ENCODE assay signal across 14 cellular contexts in genomic region chr17:65332375-65332774, GRCh38.
DNase-seq lines count a peak whose midpoint lies in the region; TF ChIP-seq lines count a peak whose summit lies in the region.
"Had no signal": no experiment of that assay in that cellular context is flagged by ENCODE, and none has a peak within 500 bp of the region (broad histone marks: within the 10 kb centered on the region; RNA-seq: fewer than 3 reads in every experiment).

No MANE protein-coding gene starts in this region.

- no peak overlapping the region for H3K4me3 ChIP-seq in cardiac fibroblast (replicated peaks in 1 of 2; ENCODE audit: low read depth in 2 of 2, low read length in 2 of 2)
- H3K4me3 ChIP-seq: lung, thyroid gland had no signal

- TF ChIP-seq CTCF in cardiac fibroblast (IDR thresholded peaks at IDR 0.05; ENCODE audit: low read depth, low read length) = no peak

- DNase-seq in ELR (ENCODE audit: low read depth) (peak; percentile 73), M059J (ENCODE audit: low read depth) (peak; percentile 59), cardiac fibroblast (ENCODE audit: low read depth in 2 of 2) (peak; percentile 15 to 62), non-pigmented ciliary epithelial cell (ENCODE audit: low read depth) (peak; percentile 50), NCI-H187 (lab: John Stamatoyannopoulos, UW) (no peak), amygdala (lab: John Stamatoyannopoulos, UW) (no peak), NCI-H1417 treated with DMSO at 0.1 percent for 48 hours (lab: John Stamatoyannopoulos, UW) (no peak)
- DNase-seq in stimulated activated CD4-positive, alpha-beta T cell treated with anti-CD3 and anti-CD28 coated beads, Interleukin-12 subunit alpha, Interleukin-12 subunit beta, amount 100 ng/mL, for 4 hours = no peak
- DNase-seq: activated CD4-positive, CD25-positive, alpha-beta regulatory T cell; activated T-cell treated with anti-CD3 and anti-CD28 coated beads for 4 hours; endodermal cell; small intestine; thyroid gland had no signal

Comparison
In these comparisons a context has a peak if more than half of its experiments do, and no peak if none do; other contexts are left out.
1. DNase-seq: peak in ELR (single experiment), M059J (single experiment), cardiac fibroblast (2 of 2) and non-pigmented ciliary epithelial cell (single experiment); none in NCI-H187 (0 of 2), stimulated activated CD4-positive, alpha-beta T cell treated with anti-CD3 and anti-CD28 coated beads, Interleukin-12 subunit alpha, Interleukin-12 subunit beta, amount 100 ng/mL, for 4 hours (single experiment), amygdala (0 of 56) and NCI-H1417 treated with DMSO at 0.1 percent for 48 hours (single experiment).